In genomic region chr9:99039388-99040182, GRCh38 we compare ENCODE assay signal across 10 cellular contexts.
DNase-seq lines count a peak whose midpoint lies in the region; ATAC-seq and TF ChIP-seq lines count a peak whose summit lies in the region.
"Had no signal": no experiment of that assay in that cellular context is flagged by ENCODE, and none has a peak within 500 bp of the region (broad histone marks: within the 10 kb centered on the region; RNA-seq: fewer than 3 reads in every experiment).

No MANE protein-coding gene starts in this region.

- H3K27me3 Mint-ChIP-seq in activated CD4-positive, alpha-beta memory T cell treated with anti-CD3 and anti-CD28 coated beads, Interleukin-2, amount 10 ng/mL, durations not matched to agents 7 days and 5 days = peaks cover 5% of the 10 kb centered on the region
- H3K27me3 Mint-ChIP-seq in naive B cell = peaks cover 0 to 6% (median 0%) of the 10 kb centered on the region in 3 donors
- peaks cover 7% of the 10 kb centered on the region for H3K27me3 Mint-ChIP-seq in mesothelial cell of epicardium (ENCODE audit: low read depth)

- no peak overlapping the region for H3K4me3 Mint-ChIP-seq in activated CD4-positive, alpha-beta memory T cell treated with anti-CD3 and anti-CD28 coated beads, Interleukin-2, amount 10 ng/mL, durations not matched to agents 7 days and 5 days
- peak overlapping the region in 1 of 8 donors; percentile 22 for H3K4me3 Mint-ChIP-seq in naive B cell
- no peak overlapping the region for H3K4me3 Mint-ChIP-seq in mesothelial cell of epicardium

- in situ Hi-C loops in G401 (cut with HindIII; ENCODE audit: low sequenced_read_pairs) = no loop called here

- DNase-seq in G401 (ENCODE audit: low spot score) (peak; percentile 27), naive B cell (no peak), globus pallidus (ENCODE audit: low spot score) (no peak), H4 (ENCODE audit: low spot score) (no peak), mesothelial cell of epicardium (ENCODE audit: low spot score in 2 of 2, unreplicated experiment in 2 of 2) (no peak)
- no peak for DNase-seq in activated CD4-positive, alpha-beta memory T cell treated with anti-CD3 and anti-CD28 coated beads, Interleukin-2, amount 10 ng/mL, durations not matched to agents 7 days and 5 days
- DNase-seq: NCI-H187, SW 1271 had no signal

- H3K4me1 Mint-ChIP-seq in activated CD4-positive, alpha-beta memory T cell treated with anti-CD3 and anti-CD28 coated beads, Interleukin-2, amount 10 ng/mL, durations not matched to agents 7 days and 5 days = peaks cover 45% of the 10 kb centered on the region
- peaks cover 20 to 23% (median 23%) of the 10 kb centered on the region in 3 donors for H3K4me1 Mint-ChIP-seq in naive B cell
- peaks cover 14% of the 10 kb centered on the region for H3K4me1 Mint-ChIP-seq in mesothelial cell of epicardium

- peak; percentile 73 for ATAC-seq in HG03175 (IDR thresholded peaks at IDR 0.05; ENCODE audit: unreplicated experiment)
- peak; percentile 43 to 58 for ATAC-seq in naive B cell (ENCODE audit: low read depth in 2 of 2)
- ATAC-seq in HG03280 (IDR thresholded peaks at IDR 0.05; ENCODE audit: unreplicated experiment) = no peak

- H3K27ac Mint-ChIP-seq in activated CD4-positive, alpha-beta memory T cell treated with anti-CD3 and anti-CD28 coated beads, Interleukin-2, amount 10 ng/mL, durations not matched to agents 7 days and 5 days = peak overlapping the region; percentile 61
- no peak overlapping the region for H3K27ac Mint-ChIP-seq in naive B cell
- no peak overlapping the region for H3K27ac Mint-ChIP-seq in mesothelial cell of epicardium

- no peak for TF ChIP-seq CTCF in mesothelial cell of epicardium (IDR thresholded peaks at IDR 0.05; ENCODE audit: unreplicated experiment)

- POLR2A ChIA-PET in activated CD4-positive, alpha-beta memory T cell treated with anti-CD3 and anti-CD28 coated beads, Interleukin-2, amount 10 ng/mL, durations not matched to agents 7 days and 5 days (lab: Charles Lee) = interaction anchor here (0.6 to 2.4 kb wide), 5 partner anchors 13 to 93 kb away, joined by 3 to 7 read pairs (median 4); no protein-coding TSS in a partner anchor

- peaks cover 10% of the 10 kb centered on the region for H3K36me3 Mint-ChIP-seq in activated CD4-positive, alpha-beta memory T cell treated with anti-CD3 and anti-CD28 coated beads, Interleukin-2, amount 10 ng/mL, durations not matched to agents 7 days and 5 days (ENCODE audit: low read depth)
- H3K36me3 Mint-ChIP-seq in naive B cell = peaks cover 0 to 10% of the 10 kb centered on the region in 2 donors
- peaks cover 6% of the 10 kb centered on the region for H3K36me3 Mint-ChIP-seq in mesothelial cell of epicardium

- CTCF ChIA-PET in activated CD4-positive, alpha-beta memory T cell treated with anti-CD3 and anti-CD28 coated beads, Interleukin-2, amount 10 ng/mL, durations not matched to agents 7 days and 5 days (lab: Charles Lee) = interaction anchor here (1.5 kb wide), 1 partner anchor 20 kb away, joined by 3 read pairs; no protein-coding TSS in a partner anchor

- H3K9me3 Mint-ChIP-seq in activated CD4-positive, alpha-beta memory T cell treated with anti-CD3 and anti-CD28 coated beads, Interleukin-2, amount 10 ng/mL, durations not matched to agents 7 days and 5 days = peaks cover 7% of the 10 kb centered on the region
- H3K9me3 Mint-ChIP-seq in naive B cell (peaks cover 6 to 9% (median 8%) of the 10 kb centered on the region in 7 donors), mesothelial cell of epicardium (peaks cover 8% of the 10 kb centered on the region)
